ENCODE assay signal across 1 cellular context in genomic region chr2:71631411-71631931, GRCh38.
TF ChIP-seq lines count a peak whose summit lies in the region.

No MANE protein-coding gene starts in this region.

TF ChIP-seq in HEK293, 187 proteins besides CTCF, POLR2A, EP300 and RAD21 (continued from another document):
- TF ChIP-seq ZBTB6 (tag by site-specific recombination; IDR thresholded peaks at IDR 0.05) (no peak), ZNF248 (tag by site-specific recombination; IDR thresholded peaks at IDR 0.05) (no peak), ZNF280C (tag by site-specific recombination; IDR thresholded peaks at IDR 0.05) (no peak), ZNF292 (tag by site-specific recombination; IDR thresholded peaks at IDR 0.05; ENCODE audit: borderline replicate concordance, low read depth) (no peak), ZSCAN30 (tag by site-specific recombination; IDR thresholded peaks at IDR 0.05) (no peak)
